ENCODE assay signal across 34 cellular contexts in the genomic region with DNA sequence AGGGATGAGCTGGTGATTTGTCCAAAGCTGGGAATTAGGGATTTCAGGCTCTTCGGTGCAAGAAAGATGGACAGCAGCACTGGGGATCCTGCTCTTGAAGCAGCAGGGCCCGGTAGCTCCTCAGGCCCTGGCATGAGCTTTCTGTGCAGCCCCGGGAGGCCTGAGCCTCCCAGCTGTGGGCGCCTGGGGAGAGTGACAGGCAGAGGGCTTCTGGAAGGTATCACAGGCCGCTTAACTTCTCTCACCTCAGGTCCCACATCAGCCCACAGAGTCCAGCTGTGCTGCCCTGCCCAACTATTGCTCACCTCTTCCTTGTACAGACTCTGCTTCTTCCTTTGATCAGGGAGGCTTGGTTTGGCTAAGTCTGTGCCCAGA. TPM values are rescaled to one million over a fixed set of nuclear protein-coding genes. Genes with fewer than 3 reads are reported as not detected.
"Had no signal": no experiment of that assay in that cellular context is flagged by ENCODE, and none has a peak within 500 bp of the region (broad histone marks: within the 10 kb centered on the region; RNA-seq: fewer than 3 reads in every experiment).

No MANE protein-coding gene starts in this region.

- H3K9me3 Mint-ChIP-seq: activated B cell treated with CpG ODN at 0.5 μM for 24 hours; activated CD4-positive, alpha-beta memory T cell treated with anti-CD3 and anti-CD28 coated beads for 36 hours; activated CD4-positive, alpha-beta T cell treated with anti-CD3 and anti-CD28 coated beads, Interleukin-2, amount 10 ng/mL, durations not matched to agents 24 days and 14 days; activated CD8-positive, alpha-beta T cell treated with anti-CD3 and anti-CD28 coated beads for 36 hours; activated naive CD4-positive, alpha-beta T cell treated with anti-CD3 and anti-CD28 coated beads for 36 hours; activated naive CD4-positive, alpha-beta T cell treated with anti-CD3 and anti-CD28 coated beads, Interleukin-2, amount 50 U/mL, for 72 hours; activated naive CD8-positive, alpha-beta T cell treated with anti-CD3 and anti-CD28 coated beads for 36 hours; activated T-cell treated with anti-CD3 and anti-CD28 coated beads, Interleukin-2, amount 50 U/mL, for 4 hours; activated T-cell treated with anti-CD3 and anti-CD28 coated beads, Interleukin-2, amount 50 U/mL, for 72 hours; activated T-helper 1 cell treated with anti-CD3 and anti-CD28 coated beads, Interleukin-12 subunit alpha, Interleukin-12 subunit beta, Interleukin-2, Interleukin-4 antibody, amounts not matched to agents 30 ng/mL and 10 ng/mL and 1 ng/mL, durations not matched to agents 14 hours and 24 hours and 36 hours; activated T-helper 17 cell treated with anti-CD3 and anti-CD28 coated beads, Interleukin-2, amount 50 U/mL, for 72 hours; T-helper 1 cell treated with Interleukin-12 subunit alpha and Interleukin-12 subunit beta and Interleukin-4 antibody, amounts not matched to agents 30 μg/mL and 1 μg/mL, for 36 hours; T-helper 2 cell treated with Interferon-gamma antibody and Interleukin-4, amounts not matched to agents 5 μg/mL and 100 μg/mL, for 36 hours had no signal

- H3K36me3 Mint-ChIP-seq: activated CD4-positive, alpha-beta memory T cell treated with anti-CD3 and anti-CD28 coated beads for 36 hours; activated naive CD4-positive, alpha-beta T cell treated with anti-CD3 and anti-CD28 coated beads, Interleukin-2, amount 50 U/mL, for 72 hours; activated naive CD8-positive, alpha-beta T cell treated with anti-CD3 and anti-CD28 coated beads for 36 hours had no signal

- H3K27ac Mint-ChIP-seq: activated B cell treated with CpG ODN at 0.5 μM for 24 hours; activated CD4-positive, alpha-beta memory T cell treated with anti-CD3 and anti-CD28 coated beads for 36 hours; activated CD4-positive, alpha-beta T cell treated with anti-CD3 and anti-CD28 coated beads, Interleukin-2, amount 10 ng/mL, durations not matched to agents 24 days and 14 days; activated CD8-positive, alpha-beta T cell treated with anti-CD3 and anti-CD28 coated beads for 36 hours; activated naive CD4-positive, alpha-beta T cell treated with anti-CD3 and anti-CD28 coated beads for 36 hours; activated naive CD4-positive, alpha-beta T cell treated with anti-CD3 and anti-CD28 coated beads, Interleukin-2, amount 50 U/mL, for 72 hours; activated naive CD8-positive, alpha-beta T cell treated with anti-CD3 and anti-CD28 coated beads for 36 hours; activated T-cell treated with anti-CD3 and anti-CD28 coated beads, Interleukin-2, amount 50 U/mL, for 72 hours; activated T-helper 1 cell treated with anti-CD3 and anti-CD28 coated beads, Interleukin-12 subunit alpha, Interleukin-12 subunit beta, Interleukin-2, Interleukin-4 antibody, amounts not matched to agents 30 ng/mL and 10 ng/mL and 1 ng/mL, durations not matched to agents 14 hours and 24 hours and 36 hours; activated T-helper 17 cell treated with anti-CD3 and anti-CD28 coated beads, Interleukin-2, amount 50 U/mL, for 72 hours; T-helper 1 cell treated with Interleukin-12 subunit alpha and Interleukin-12 subunit beta and Interleukin-4 antibody, amounts not matched to agents 30 μg/mL and 1 μg/mL, for 36 hours; T-helper 2 cell treated with Interferon-gamma antibody and Interleukin-4, amounts not matched to agents 5 μg/mL and 100 μg/mL, for 36 hours had no signal

- DNase-seq: activated B cell treated with CpG ODN at 0.5 μM for 24 hours; activated CD4-positive, alpha-beta memory T cell treated with anti-CD3 and anti-CD28 coated beads for 36 hours; activated CD4-positive, alpha-beta T cell treated with anti-CD3 and anti-CD28 coated beads for 4 hours; activated CD4-positive, alpha-beta T cell treated with anti-CD3 and anti-CD28 coated beads, Interleukin-2, amount 10 ng/mL, durations not matched to agents 24 days and 14 days; activated CD4-positive, alpha-beta T cell treated with anti-CD3 and anti-CD28 coated beads, Interleukin-2, amount 50 U/mL, for 1 hour; activated CD4-positive, alpha-beta T cell treated with anti-CD3 and anti-CD28 coated beads, Interleukin-2, amount 50 U/mL, for 4 hours; activated CD4-positive, CD25-positive, alpha-beta regulatory T cell treated with anti-CD3 and anti-CD28 coated beads, Interleukin-2, amount 50 U/mL, for 72 hours; activated CD8-positive, alpha-beta T cell treated with anti-CD3 and anti-CD28 coated beads for 36 hours; activated effector memory CD4-positive, alpha-beta T cell treated with anti-CD3 and anti-CD28 coated beads, Interleukin-2, amount 50 U/mL, for 16 hours; activated gamma-delta T cell treated with Interleukin-2 at 50 U/mL for 16 hours; activated naive CD4-positive, alpha-beta T cell; activated naive CD4-positive, alpha-beta T cell treated with anti-CD3 and anti-CD28 coated beads for 36 hours; activated naive CD4-positive, alpha-beta T cell treated with anti-CD3 and anti-CD28 coated beads, Interleukin-2, amount 50 U/mL, for 16 hours; activated naive CD8-positive, alpha-beta T cell treated with anti-CD3 and anti-CD28 coated beads for 36 hours; activated T-cell treated with anti-CD3 and anti-CD28 coated beads for 4 hours; activated T-cell treated with anti-CD3 and anti-CD28 coated beads, Interleukin-2, amount 50 U/mL, for 1 hour; activated T-cell treated with anti-CD3 and anti-CD28 coated beads, Interleukin-2, amount 50 U/mL, for 4 hours; activated T-cell treated with anti-CD3 and anti-CD28 coated beads, Interleukin-2, amount 50 U/mL, for 72 hours; adrenal gland; amniotic stem cell; aorta; body of pancreas; brain microvascular endothelial cell; central memory CD4-positive, alpha-beta T cell; SW 1271; T-helper 1 cell; T-helper 2 cell; T-helper 9 cell had no signal

- H3K4me1 Mint-ChIP-seq: activated B cell treated with CpG ODN at 0.5 μM for 24 hours; activated CD4-positive, alpha-beta T cell treated with anti-CD3 and anti-CD28 coated beads, Interleukin-2, amount 10 ng/mL, durations not matched to agents 24 days and 14 days; activated T-helper 17 cell treated with anti-CD3 and anti-CD28 coated beads, Interleukin-2, amount 50 U/mL, for 72 hours had no signal

- ATAC-seq: activated CD8-positive, alpha-beta T cell treated with anti-CD3 and anti-CD28 coated beads for 36 hours; activated naive CD4-positive, alpha-beta T cell treated with anti-CD3 and anti-CD28 coated beads, Interleukin-2, amount 50 U/mL, for 72 hours; activated T-cell treated with anti-CD3 and anti-CD28 coated beads, Interleukin-2, amount 50 U/mL, for 4 hours; activated T-cell treated with anti-CD3 and anti-CD28 coated beads, Interleukin-2, amount 50 U/mL, for 72 hours; activated T-helper 17 cell treated with anti-CD3 and anti-CD28 coated beads, Interleukin-2, amount 50 U/mL, for 72 hours; body of pancreas had no signal

- H3K4me3 Mint-ChIP-seq: activated B cell treated with CpG ODN at 0.5 μM for 24 hours; activated CD4-positive, alpha-beta memory T cell treated with anti-CD3 and anti-CD28 coated beads for 36 hours; activated CD4-positive, alpha-beta T cell treated with anti-CD3 and anti-CD28 coated beads, Interleukin-2, amount 10 ng/mL, durations not matched to agents 24 days and 14 days; activated CD8-positive, alpha-beta T cell treated with anti-CD3 and anti-CD28 coated beads for 36 hours; activated naive CD4-positive, alpha-beta T cell treated with anti-CD3 and anti-CD28 coated beads for 36 hours; activated naive CD8-positive, alpha-beta T cell treated with anti-CD3 and anti-CD28 coated beads for 36 hours; activated T-cell treated with anti-CD3 and anti-CD28 coated beads, Interleukin-2, amount 50 U/mL, for 4 hours; activated T-cell treated with anti-CD3 and anti-CD28 coated beads, Interleukin-2, amount 50 U/mL, for 72 hours; activated T-helper 1 cell treated with anti-CD3 and anti-CD28 coated beads, Interleukin-12 subunit alpha, Interleukin-12 subunit beta, Interleukin-2, Interleukin-4 antibody, amounts not matched to agents 30 ng/mL and 10 ng/mL and 1 ng/mL, durations not matched to agents 14 hours and 24 hours and 36 hours; activated T-helper 17 cell treated with anti-CD3 and anti-CD28 coated beads, Interleukin-2, amount 50 U/mL, for 72 hours; T-helper 1 cell treated with Interleukin-12 subunit alpha and Interleukin-12 subunit beta and Interleukin-4 antibody, amounts not matched to agents 30 μg/mL and 1 μg/mL, for 36 hours; T-helper 2 cell treated with Interferon-gamma antibody and Interleukin-4, amounts not matched to agents 5 μg/mL and 100 μg/mL, for 36 hours had no signal

RNA-seq across cellular contexts. Expression of a gene that starts 14.6 kb away (rescaled TPM):
- total RNA-seq: activated B cell treated with CpG ODN at 0.5 μM for 24 hours; activated CD4-positive, alpha-beta memory T cell treated with anti-CD3 and anti-CD28 coated beads for 36 hours; activated CD4-positive, alpha-beta T cell treated with anti-CD3 and anti-CD28 coated beads, Interleukin-2, amount 10 ng/mL, durations not matched to agents 24 days and 14 days; activated CD8-positive, alpha-beta memory T cell treated with anti-CD3 and anti-CD28 coated beads for 36 hours; activated CD8-positive, alpha-beta T cell treated with anti-CD3 and anti-CD28 coated beads for 36 hours; activated naive CD4-positive, alpha-beta T cell treated with anti-CD3 and anti-CD28 coated beads for 36 hours; activated naive CD4-positive, alpha-beta T cell treated with anti-CD3 and anti-CD28 coated beads, Interleukin-2, amount 50 U/mL, for 72 hours; activated naive CD8-positive, alpha-beta T cell treated with anti-CD3 and anti-CD28 coated beads for 36 hours; activated T-cell treated with anti-CD3 and anti-CD28 coated beads, Interleukin-2, amount 50 U/mL, for 4 hours; activated T-helper 1 cell treated with anti-CD3 and anti-CD28 coated beads, Interleukin-12 subunit alpha, Interleukin-12 subunit beta, Interleukin-2, Interleukin-4 antibody, amounts not matched to agents 30 ng/mL and 10 ng/mL and 1 ng/mL, durations not matched to agents 14 hours and 24 hours and 36 hours; activated T-helper 17 cell treated with anti-CD3 and anti-CD28 coated beads, Interleukin-2, amount 50 U/mL, for 72 hours; body of pancreas had no signal
